Comparison of ENCODE assay signal across 1 cellular context in genomic region chr1:66924756-66925557, GRCh38.
A peak's percentile ranks its signal among the peaks of the same experiment; 100 is the strongest.
TF ChIP-seq lines count a peak whose summit lies in the region.

Gene DNAI4, minus strand, starts transcription at chr1:66924856. Its CDS starts 25 bp downstream, at chr1:66924831.
Gene MIER1, plus strand, starts transcription at chr1:66924990. Its CDS starts 39 bp downstream, at chr1:66925029.

TF ChIP-seq in K562, 482 proteins besides CTCF, POLR2A, EP300 and RAD21 (continued from another document and continues in another):
- TF ChIP-seq HMBOX1 (IDR thresholded peaks at IDR 0.05) (peak; percentile 35; the same call in 1 of the 2 replicates), DPF2 (IDR thresholded peaks at IDR 0.05) (peak; percentile 56; the same call in 1 of the 2 replicates), PHB2 (IDR thresholded peaks at IDR 0.05; ENCODE audit: low read depth) (no peak), PHF20 (IDR thresholded peaks at IDR 0.05; ENCODE audit: partially characterized antibody) (peak; percentile 74), MGA (IDR thresholded peaks at IDR 0.05) (peak; percentile 55), ZBED1 (IDR thresholded peaks at IDR 0.05) (peak; percentile 69; the same call in 1 of the 2 replicates), EHMT2 (IDR thresholded peaks at IDR 0.05) (no peak), U2AF1 (optimal IDR thresholded peaks at IDR 0.05; ENCODE audit: low read depth, low read length) (peak; percentile 14), ID3 (CRISPR knock-in tag; IDR thresholded peaks at IDR 0.05) (no peak), ID3 (tag; IDR thresholded peaks at IDR 0.05) (0 out of 2 replicates have a peak, but pooled peaks have one; percentile 29), HNRNPLL (IDR thresholded peaks at IDR 0.05; ENCODE audit: low read depth, low read length, poor library complexity, severe bottlenecking) (peak; percentile 68), ELF1 (tag; IDR thresholded peaks at IDR 0.05) (peak; percentile 95), ZNF398 (CRISPR knock-in tag; IDR thresholded peaks at IDR 0.05) (no peak), RREB1 (CRISPR knock-in tag; IDR thresholded peaks at IDR 0.05) (0 out of 2 replicates have a peak, but pooled peaks have one; percentile 10), BHLHE40 (IDR thresholded peaks at IDR 0.05; ENCODE audit: low read length) (peak; percentile 25; the same call in 1 of the 2 replicates), ZBTB9 (CRISPR knock-in tag; IDR thresholded peaks at IDR 0.05) (0 out of 2 replicates have a peak, but pooled peaks have one; percentile 24), PML (IDR thresholded peaks at IDR 0.05; ENCODE audit: low read length) (peak; percentile 39), ZBTB2 (IDR thresholded peaks at IDR 0.05) (peak; percentile 97), JUN (IDR thresholded peaks at IDR 0.05; ENCODE audit: borderline replicate concordance, low read depth, low read length) (peak; percentile 65; the same call in 1 of the 2 replicates), JUN (CRISPR knock-in tag; IDR thresholded peaks at IDR 0.05; ENCODE audit: borderline replicate concordance) (no peak), MXI1 (IDR thresholded peaks at IDR 0.05; ENCODE audit: low read depth, low read length) (peak; percentile 83), MAX (CRISPR knock-in tag; IDR thresholded peaks at IDR 0.05) (0 out of 2 replicates have a peak, but pooled peaks have one; percentile 10), POLR3A (IDR thresholded peaks at IDR 0.05; ENCODE audit: borderline replicate concordance, extremely low read depth, insufficient read depth, insufficient read length) (no peak), MEIS2 (IDR thresholded peaks at IDR 0.05; ENCODE audit: partially characterized antibody) (peak; percentile 84)
